Comparison of ENCODE assay signal across 2 cellular contexts in genomic region chr19:34722353-34722752, GRCh38.
TF ChIP-seq lines count a peak whose summit lies in the region.

No MANE protein-coding gene starts in this region.

TF ChIP-seq in HepG2, 621 proteins besides CTCF, POLR2A, EP300 and RAD21:
- no peak for TF ChIP-seq BORCS8-MEF2B (CRISPR knock-in tag; IDR thresholded peaks at IDR 0.05)
- TF ChIP-seq ZNF678 (CRISPR knock-in tag; IDR thresholded peaks at IDR 0.05): no peak
- TF ChIP-seq ZNF33B (CRISPR knock-in tag; IDR thresholded peaks at IDR 0.05): no peak
- no peak for TF ChIP-seq SIX4 (CRISPR knock-in tag; IDR thresholded peaks at IDR 0.05)
- TF ChIP-seq ZNF704 (CRISPR knock-in tag; IDR thresholded peaks at IDR 0.05; ENCODE audit: borderline replicate concordance): no peak
- TF ChIP-seq E2F2 (CRISPR knock-in tag; IDR thresholded peaks at IDR 0.05; ENCODE audit: borderline replicate concordance): no peak
- TF ChIP-seq STAT6 (CRISPR knock-in tag; IDR thresholded peaks at IDR 0.05; ENCODE audit: borderline replicate concordance): no peak
- no peak for TF ChIP-seq ZNF263 (CRISPR knock-in tag; IDR thresholded peaks at IDR 0.05)
- TF ChIP-seq ZNF883 (CRISPR knock-in tag; IDR thresholded peaks at IDR 0.05; ENCODE audit: not compliant biosample characterization): no peak
- TF ChIP-seq THAP7 (CRISPR knock-in tag; IDR thresholded peaks at IDR 0.05): no peak
- TF ChIP-seq NFYC (CRISPR knock-in tag; IDR thresholded peaks at IDR 0.05): no peak
- no peak for TF ChIP-seq ZZZ3 (CRISPR knock-in tag; IDR thresholded peaks at IDR 0.05; ENCODE audit: borderline replicate concordance)
- no peak for TF ChIP-seq KDM5B (CRISPR knock-in tag; IDR thresholded peaks at IDR 0.05; ENCODE audit: borderline replicate concordance)
- TF ChIP-seq TARDBP (CRISPR knock-in tag; IDR thresholded peaks at IDR 0.05): no peak

TF ChIP-seq in WTC11, 78 proteins besides CTCF, POLR2A, EP300 and RAD21:
- TF ChIP-seq NFE2L1 (CRISPR knock-in tag; IDR thresholded peaks at IDR 0.05) (no peak), ERG (CRISPR knock-in tag; IDR thresholded peaks at IDR 0.05) (no peak), E2F4 (CRISPR knock-in tag; IDR thresholded peaks at IDR 0.05; ENCODE audit: borderline replicate concordance, low read depth) (no peak)
